In genomic region chr12:94261781-94262180, GRCh38 we compare ENCODE assay signal across 1 cellular context.
TF ChIP-seq lines count a peak whose summit lies in the region.

No MANE protein-coding gene starts in this region.

TF ChIP-seq in GM23338, 12 proteins besides CTCF, POLR2A, EP300 and RAD21 (continued from another document):
- TF ChIP-seq ZNF462 (CRISPR knock-in tag; IDR thresholded peaks at IDR 0.05) = no peak
- TF ChIP-seq REST (IDR thresholded peaks at IDR 0.05; ENCODE audit: unreplicated experiment) = no peak
- TF ChIP-seq STAT1 (IDR thresholded peaks at IDR 0.05; ENCODE audit: unreplicated experiment) = no peak
- TF ChIP-seq ETS1 (IDR thresholded peaks at IDR 0.05) = no peak
- no peak for TF ChIP-seq NANOG (IDR thresholded peaks at IDR 0.05; ENCODE audit: borderline replicate concordance)
